ENCODE assay signal across 38 cellular contexts in the genomic region with DNA sequence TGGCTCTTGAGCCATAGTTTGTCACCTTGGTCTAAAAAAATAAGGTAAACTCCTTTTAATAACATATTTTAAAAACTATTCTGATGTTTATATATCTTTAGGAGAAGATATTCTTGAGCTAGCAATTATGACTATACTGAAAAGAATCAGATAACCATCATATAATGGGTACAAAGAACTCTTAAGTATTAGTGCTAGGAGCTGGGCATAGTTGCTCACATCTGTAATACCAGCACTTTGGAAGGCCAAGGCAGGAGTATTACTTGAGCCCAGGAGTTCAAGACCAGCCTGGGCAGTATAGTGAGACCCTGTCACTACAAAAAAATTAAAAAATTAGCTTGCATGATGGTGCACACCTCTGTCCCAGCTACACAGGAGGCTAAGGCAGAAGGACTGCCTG. TPM values are rescaled to one million over a fixed set of nuclear protein-coding genes. Genes with fewer than 3 reads are reported as not detected.
"Had no signal": no experiment of that assay in that cellular context is flagged by ENCODE, and none has a peak within 500 bp of the region (broad histone marks: within the 10 kb centered on the region; RNA-seq: fewer than 3 reads in every experiment).

No MANE protein-coding gene starts in this region.

- H3K27me3 ChIP-seq: MG63 had no signal

- H3K36me3 ChIP-seq: MG63 had no signal

- H3K4me2 ChIP-seq: KMS-11 had no signal

- H3K4me3 ChIP-seq: MG63 had no signal

- DNase-seq: Karpas-422, Kasumi-1, KG1, MG63, MM.1S, MV-4-11, NCI-H1048, NCI-H1092, NCI-H1092 treated with DMSO at 0.1 percent for 48 hours, NCI-H1105, NCI-H1105 treated with DMSO at 0.1 percent for 48 hours, NCI-H1417, NCI-H1417 treated with DMSO at 0.1 percent for 48 hours, NCI-H1436, NCI-H1436 treated with DMSO at 0.1 percent for 48 hours, NCI-H146, NCI-H1694, NCI-H1694 treated with DMSO at 0.1 percent for 48 hours, NCI-H187, NCI-H187 treated with DMSO at 0.1 percent for 48 hours, NCI-H1930, NCI-H2029, NCI-H2029 treated with DMSO at 0.1 percent for 48 hours, NCI-H2081, NCI-H2081 treated with DMSO at 0.1 percent for 48 hours, NCI-H2107, NCI-H2171, NCI-H2171 treated with DMSO at 0.1 percent for 48 hours, NCI-H2227 treated with DMSO at 0.1 percent for 48 hours, NCI-H226, NCI-H345, NCI-H446, NCI-H446 treated with DMSO at 0.1 percent for 48 hours had no signal

- H3K27ac ChIP-seq: KMS-11 had no signal

- H3K9ac ChIP-seq: KMS-11 had no signal

- H3K9me3 ChIP-seq: MG63 had no signal

RNA-seq across cellular contexts. Expression of a gene that starts 54.0 kb away (rescaled TPM):
- total RNA-seq: LHCN-M2, M059J, MCF 10A, NCI-H460 had no signal
